Comparison of ENCODE assay signal across 8 cellular contexts in genomic region chr11:44568706-44569473, GRCh38. TPM values are rescaled to one million over a fixed set of nuclear protein-coding genes. Genes with fewer than 3 reads are reported as not detected.
DNase-seq lines count a peak whose midpoint lies in the region; ATAC-seq and TF ChIP-seq lines count a peak whose summit lies in the region.

No MANE protein-coding gene starts in this region.

- WGBS in aorta, 2 donors: 51% methylated on average over 14 of the region's 14 CpGs

- H4K20me1 ChIP-seq in PC-9 (ENCODE audit: insufficient read depth): 0 out of 2 replicates have a peak, but pooled peaks cover 5% of the 10 kb centered on the region

- no peak overlapping the region for H3K4me3 ChIP-seq in PC-9
- H3K4me3 ChIP-seq in aorta (ENCODE audit: low read length in 2 of 2): no peak overlapping the region

- H3K4me1 ChIP-seq in PC-9 (replicated peaks; ENCODE audit: insufficient read depth) (peaks cover 20% of the 10 kb centered on the region), aorta (ENCODE audit: control insufficient read depth in 1 of 2, insufficient read depth in 2 of 2, low read length in 2 of 2) (no peaks in the 10 kb centered on the region)

- H3K9me3 ChIP-seq in PC-9 (ENCODE audit: insufficient read depth, low read depth): no peaks in the 10 kb centered on the region
- no peaks in the 10 kb centered on the region for H3K9me3 ChIP-seq in aorta (ENCODE audit: control insufficient read depth, low read length)

- H3K4me2 ChIP-seq in PC-9: no peak overlapping the region

- peak; percentile 61 to 75 for DNase-seq in PC-9
- DNase-seq in activated T-helper 1 cell treated with anti-CD3 and anti-CD28 coated beads, Interleukin-2, amount 50 U/mL, for 16 hours (ENCODE audit: low read depth in 1 of 2, low spot score in 1 of 2): peak; percentile 76 to 84
- DNase-seq in fibroblast of the conjunctiva (ENCODE audit: low read depth): peak; percentile 60
- peak; percentile 92 for DNase-seq in renal cortical epithelial cell (ENCODE audit: low read depth)
- peak; percentile 92 to 93 for DNase-seq in aorta
- no peak for DNase-seq in OCI-M2 (lab: John Stamatoyannopoulos, UW; ENCODE audit: unreplicated experiment)

- H2AFZ ChIP-seq in PC-9: no peak overlapping the region

- no peaks in the 10 kb centered on the region for H3K79me2 ChIP-seq in PC-9 (ENCODE audit: low read depth)

- H3K27ac ChIP-seq in PC-9: no peak overlapping the region
- H3K27ac ChIP-seq in aorta (ENCODE audit: low read depth in 1 of 2, low read length in 2 of 2): no peak overlapping the region

- no peaks in the 10 kb centered on the region for H3K36me3 ChIP-seq in PC-9 (ENCODE audit: low read depth)
- no peaks in the 10 kb centered on the region for H3K36me3 ChIP-seq in aorta (ENCODE audit: control insufficient read depth in 1 of 2, insufficient read depth in 2 of 2, low read length in 1 of 2)

- intact Hi-C loops in PC-9 (cut with micrococcal nuclease; ENCODE audit: unreplicated experiment) (loop anchor here (10.0 kb wide), 1 partner anchor 644 kb away; no protein-coding TSS in a partner anchor), aorta (cut with DNase I) (loop anchor here in 1 of 2 donors (5.0 to 10.0 kb wide), 2 partner anchors 198 to 526 kb away; no protein-coding TSS in a partner anchor)

- peak; percentile 33 for ATAC-seq in GM18499 (IDR thresholded peaks at IDR 0.05; ENCODE audit: insufficient read depth, unreplicated experiment)
- peak; percentile 45 for ATAC-seq in HG02852 (IDR thresholded peaks at IDR 0.05; ENCODE audit: unreplicated experiment)
- no peak for ATAC-seq in aorta (ENCODE audit: low FRiP score)

- POLR2A ChIA-PET in PC-9 (lab: Charles Lee; ENCODE audit: unreplicated experiment): no interaction called here

- BruUV-seq in PC-9 (replicated peaks; lab: Mats Ljungman, UMichigan): no TSS peak

- no peaks in the 10 kb centered on the region for H3K9me2 ChIP-seq in PC-9 (ENCODE audit: insufficient read depth)

- H3K27me3 ChIP-seq in PC-9 (ENCODE audit: insufficient read depth, low read depth) (no peaks in the 10 kb centered on the region), aorta (ENCODE audit: control insufficient read depth in 1 of 2, insufficient read depth in 2 of 2, low read length in 1 of 2) (no peaks in the 10 kb centered on the region)

- peaks cover 10% of the 10 kb centered on the region; the same call in 1 of the 2 replicates for H3F3A ChIP-seq in PC-9 (ENCODE audit: insufficient read depth, low read depth)

- CTCF ChIA-PET in PC-9 (lab: Charles Lee): interaction anchor here (0.6 kb wide), 2 partner anchors 374 to 677 kb away, joined by 5 read pairs; no protein-coding TSS in a partner anchor

- TF ChIP-seq CTCF in PC-9 (conservative IDR thresholded peaks at IDR 0.05): no peak

RNA-seq across cellular contexts. Expression of gene CD82, which starts 3.4 kb away (rescaled TPM):
- total RNA-seq in PC-9 (2021): 30.7 and 46.0 TPM in 2 replicates
- 22.3 and 49.7 TPM in 2 replicates for total RNA-seq in renal cortical epithelial cell
- total RNA-seq in aorta: 10 to 100 TPM; 44.1 to 64.6 TPM
- 10 to 100 TPM; 21.0 to 48.2 TPM for polyA plus RNA-seq in aorta
